1 cellular context compared by ENCODE assay signal in genomic region chr17:8740486-8740885, GRCh38.
TF ChIP-seq lines count a peak whose summit lies in the region.

No MANE protein-coding gene starts in this region.

TF ChIP-seq in K562, 482 proteins besides CTCF, POLR2A, EP300 and RAD21:
- TF ChIP-seq CHAMP1 (IDR thresholded peaks at IDR 0.05) (no peak), SRSF7 (optimal IDR thresholded peaks at IDR 0.05; ENCODE audit: low read depth, low read length) (no peak), TOE1 (IDR thresholded peaks at IDR 0.05; ENCODE audit: borderline replicate concordance) (no peak), TOE1 (CRISPR knock-in tag; IDR thresholded peaks at IDR 0.05; ENCODE audit: borderline replicate concordance, low read depth) (no peak), PRDM10 (IDR thresholded peaks at IDR 0.05; ENCODE audit: partially characterized antibody) (peak; percentile 64), NUFIP1 (IDR thresholded peaks at IDR 0.05; ENCODE audit: partially characterized antibody) (no peak), ZNF384 (IDR thresholded peaks at IDR 0.05; ENCODE audit: low read depth, low read length) (0 out of 2 replicates have a peak, but pooled peaks have one; percentile 9), ESRRB (CRISPR knock-in tag; IDR thresholded peaks at IDR 0.05; ENCODE audit: borderline replicate concordance) (no peak), DPF2 (IDR thresholded peaks at IDR 0.05) (no peak), ZNF668 (CRISPR knock-in tag; IDR thresholded peaks at IDR 0.05) (no peak), KAT7 (CRISPR knock-in tag; IDR thresholded peaks at IDR 0.05; ENCODE audit: borderline replicate concordance) (no peak), NR2C1 (IDR thresholded peaks at IDR 0.05) (peak; percentile 66), NR2C1 (tag; IDR thresholded peaks at IDR 0.05) (peak; percentile 70), C11orf30 (IDR thresholded peaks at IDR 0.05; ENCODE audit: low read depth) (no peak), ILF3 (IDR thresholded peaks at IDR 0.05; ENCODE audit: borderline replicate concordance) (no peak), NR2C2 (CRISPR knock-in tag; IDR thresholded peaks at IDR 0.05) (no peak), NR2C2 (tag; IDR thresholded peaks at IDR 0.05) (peak; percentile 54; the same call in 1 of the 2 replicates), RCOR1 (IDR thresholded peaks at IDR 0.05; ENCODE audit: borderline replicate concordance in 1 of 2, low read depth in 2 of 2, low read length in 2 of 2) (no peak), POLR2G (IDR thresholded peaks at IDR 0.05; ENCODE audit: low read depth, low read length) (no peak), NRF1 (conservative IDR thresholded peaks at IDR 0.05 in 1 of 2, IDR thresholded peaks at IDR 0.05 in 1 of 2) (no peak), MCM2 (IDR thresholded peaks at IDR 0.05; ENCODE audit: low read depth) (no peak), MXI1 (IDR thresholded peaks at IDR 0.05; ENCODE audit: low read depth, low read length) (no peak), CSDE1 (IDR thresholded peaks at IDR 0.05) (no peak), CAMTA2 (CRISPR knock-in tag; conservative IDR thresholded peaks at IDR 0.05) (no peak), RBBP5 (IDR thresholded peaks at IDR 0.05; ENCODE audit: borderline replicate concordance, insufficient read depth, low read length, poor library complexity, severe bottlenecking) (no peak), ZC3H4 (CRISPR knock-in tag; IDR thresholded peaks at IDR 0.05; ENCODE audit: borderline replicate concordance) (no peak)
- TF ChIP-seq, protein P1, sequence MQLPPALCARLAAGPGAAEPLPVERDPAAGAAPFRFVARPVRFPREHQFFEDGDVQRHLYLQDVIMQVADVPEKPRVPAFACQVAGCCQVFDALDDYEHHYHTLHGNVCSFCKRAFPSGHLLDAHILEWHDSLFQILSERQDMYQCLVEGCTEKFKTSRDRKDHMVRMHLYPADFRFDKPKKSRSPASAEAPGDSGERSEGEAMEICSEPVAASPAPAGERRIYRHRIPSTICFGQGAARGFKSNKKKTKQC (CRISPR knock-in tag; IDR thresholded peaks at IDR 0.05), result no peak
- TF ChIP-seq, protein P2, sequence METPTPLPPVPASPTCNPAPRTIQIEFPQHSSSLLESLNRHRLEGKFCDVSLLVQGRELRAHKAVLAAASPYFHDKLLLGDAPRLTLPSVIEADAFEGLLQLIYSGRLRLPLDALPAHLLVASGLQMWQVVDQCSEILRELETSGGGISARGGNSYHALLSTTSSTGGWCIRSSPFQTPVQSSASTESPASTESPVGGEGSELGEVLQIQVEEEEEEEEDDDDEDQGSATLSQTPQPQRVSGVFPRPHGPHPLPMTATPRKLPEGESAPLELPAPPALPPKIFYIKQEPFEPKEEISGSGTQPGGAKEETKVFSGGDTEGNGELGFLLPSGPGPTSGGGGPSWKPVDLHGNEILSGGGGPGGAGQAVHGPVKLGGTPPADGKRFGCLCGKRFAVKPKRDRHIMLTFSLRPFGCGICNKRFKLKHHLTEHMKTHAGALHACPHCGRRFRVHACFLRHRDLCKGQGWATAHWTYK (CRISPR knock-in tag; IDR thresholded peaks at IDR 0.05), result no peak
- TF ChIP-seq, protein P3, sequence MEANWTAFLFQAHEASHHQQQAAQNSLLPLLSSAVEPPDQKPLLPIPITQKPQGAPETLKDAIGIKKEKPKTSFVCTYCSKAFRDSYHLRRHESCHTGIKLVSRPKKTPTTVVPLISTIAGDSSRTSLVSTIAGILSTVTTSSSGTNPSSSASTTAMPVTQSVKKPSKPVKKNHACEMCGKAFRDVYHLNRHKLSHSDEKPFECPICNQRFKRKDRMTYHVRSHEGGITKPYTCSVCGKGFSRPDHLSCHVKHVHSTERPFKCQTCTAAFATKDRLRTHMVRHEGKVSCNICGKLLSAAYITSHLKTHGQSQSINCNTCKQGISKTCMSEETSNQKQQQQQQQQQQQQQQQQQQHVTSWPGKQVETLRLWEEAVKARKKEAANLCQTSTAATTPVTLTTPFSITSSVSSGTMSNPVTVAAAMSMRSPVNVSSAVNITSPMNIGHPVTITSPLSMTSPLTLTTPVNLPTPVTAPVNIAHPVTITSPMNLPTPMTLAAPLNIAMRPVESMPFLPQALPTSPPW (CRISPR knock-in tag; IDR thresholded peaks at IDR 0.05), result peak; percentile 26; the same call in 1 of the 2 replicates
